ENCODE assay signal across 8 cellular contexts in genomic region chr18:21179590-21180220, GRCh38.
DNase-seq lines count a peak whose midpoint lies in the region; ATAC-seq and TF ChIP-seq lines count a peak whose summit lies in the region.

No MANE protein-coding gene starts in this region.

- ATAC-seq in GM19043 (IDR thresholded peaks at IDR 0.05; ENCODE audit: low read depth, unreplicated experiment) = peak; percentile 71
- ATAC-seq in activated CD8-positive, alpha-beta memory T cell treated with anti-CD3 and anti-CD28 coated beads, Interleukin-2, amount 10 ng/mL, durations not matched to agents 7 days and 5 days = peak; percentile 78
- no peak for ATAC-seq in omental fat pad (ENCODE audit: low FRiP score)

- peaks cover 3 to 17% (median 14%) of the 10 kb centered on the region in 3 donors for H3K4me1 Mint-ChIP-seq in CD8-positive, alpha-beta memory T cell
- peaks cover 14% of the 10 kb centered on the region for H3K4me1 Mint-ChIP-seq in activated CD8-positive, alpha-beta memory T cell treated with anti-CD3 and anti-CD28 coated beads, Interleukin-2, amount 10 ng/mL, durations not matched to agents 7 days and 5 days

- no peaks in the 10 kb centered on the region for H3K4me1 ChIP-seq in CD8-positive, alpha-beta memory T cell (ENCODE audit: insufficient read depth, low read length)

- H3K36me3 ChIP-seq in CD8-positive, alpha-beta memory T cell (ENCODE audit: insufficient read depth, low read length) = no peaks in the 10 kb centered on the region

- no peak overlapping the region for H3K4me3 Mint-ChIP-seq in CD8-positive, alpha-beta memory T cell
- H3K4me3 Mint-ChIP-seq in activated CD8-positive, alpha-beta memory T cell treated with anti-CD3 and anti-CD28 coated beads, Interleukin-2, amount 10 ng/mL, durations not matched to agents 7 days and 5 days = no peak overlapping the region

- H3K36me3 Mint-ChIP-seq in CD8-positive, alpha-beta memory T cell = no peaks in the 10 kb centered on the region
- H3K36me3 Mint-ChIP-seq in activated CD8-positive, alpha-beta memory T cell treated with anti-CD3 and anti-CD28 coated beads, Interleukin-2, amount 10 ng/mL, durations not matched to agents 7 days and 5 days = no peaks in the 10 kb centered on the region

- POLR2A ChIA-PET in CD8-positive, alpha-beta memory T cell (lab: Charles Lee) = no interaction called here

- H3K9me3 ChIP-seq in CD8-positive, alpha-beta memory T cell (ENCODE audit: low read length) = no peaks in the 10 kb centered on the region

- peak in 4 of 5 donors; percentile 13 to 64 (median 27) for DNase-seq in CD8-positive, alpha-beta memory T cell
- peak; percentile 49 for DNase-seq in HPDE6-E6E7 (ENCODE audit: extremely low spot score)
- peak; percentile 36 to 71 for DNase-seq in NOMO-1 (lab: John Stamatoyannopoulos, UW; ENCODE audit: unreplicated experiment in 2 of 2)
- DNase-seq in activated CD8-positive, alpha-beta memory T cell treated with anti-CD3 and anti-CD28 coated beads, Interleukin-2, amount 10 ng/mL, durations not matched to agents 7 days and 5 days = peak; percentile 65
- DNase-seq in fibroblast of the aortic adventitia (ENCODE audit: low read depth) = peak; percentile 84
- DNase-seq in omental fat pad (ENCODE audit: low spot score) = peak; percentile 25
- DNase-seq in NK-92 treated with Interleukin-12 subunit alpha and Interleukin-12 subunit beta, amount 100 ng/mL, for 24 hours (lab: John Stamatoyannopoulos, UW) = no peak

- H3K27ac ChIP-seq in CD8-positive, alpha-beta memory T cell (ENCODE audit: low read depth, low read length) = no peak overlapping the region

- peak overlapping the region in 1 of 8 donors; percentile 90 for H3K27ac Mint-ChIP-seq in CD8-positive, alpha-beta memory T cell
- no peak overlapping the region for H3K27ac Mint-ChIP-seq in activated CD8-positive, alpha-beta memory T cell treated with anti-CD3 and anti-CD28 coated beads, Interleukin-2, amount 10 ng/mL, durations not matched to agents 7 days and 5 days

- H3K27me3 Mint-ChIP-seq in CD8-positive, alpha-beta memory T cell = peaks cover 0 to 3% of the 10 kb centered on the region in 2 donors
- no peaks in the 10 kb centered on the region for H3K27me3 Mint-ChIP-seq in activated CD8-positive, alpha-beta memory T cell treated with anti-CD3 and anti-CD28 coated beads, Interleukin-2, amount 10 ng/mL, durations not matched to agents 7 days and 5 days

- TF ChIP-seq CTCF in fibroblast of the aortic adventitia (IDR thresholded peaks at IDR 0.05; ENCODE audit: insufficient read depth, low read length) (peak; percentile 81), omental fat pad (IDR thresholded peaks at IDR 0.05) (peak in 1 of 3 donors; percentile 64)

- no peaks in the 10 kb centered on the region for H3K9me3 Mint-ChIP-seq in CD8-positive, alpha-beta memory T cell
- H3K9me3 Mint-ChIP-seq in activated CD8-positive, alpha-beta memory T cell treated with anti-CD3 and anti-CD28 coated beads, Interleukin-2, amount 10 ng/mL, durations not matched to agents 7 days and 5 days (ENCODE audit: low read depth) = no peaks in the 10 kb centered on the region

- CTCF ChIA-PET in CD8-positive, alpha-beta memory T cell (lab: Charles Lee) = interaction anchor here (1.0 to 1.7 kb wide), 3 partner anchors 8 to 199 kb away, joined by 3 to 9 read pairs (median 5); no protein-coding TSS in a partner anchor
- CTCF ChIA-PET in activated CD8-positive, alpha-beta memory T cell treated with anti-CD3 and anti-CD28 coated beads, Interleukin-2, amount 10 ng/mL, durations not matched to agents 7 days and 5 days (lab: Charles Lee) = interaction anchor here (0.8 to 1.1 kb wide), 5 partner anchors 10 to 137 kb away, joined by 3 to 9 read pairs (median 3); partner anchors contain the start of gene ROCK1

- no peaks in the 10 kb centered on the region for H3K27me3 ChIP-seq in CD8-positive, alpha-beta memory T cell (ENCODE audit: insufficient read depth, low read length, poor library complexity, severe bottlenecking)

- no peak overlapping the region for H3K4me3 ChIP-seq in CD8-positive, alpha-beta memory T cell (ENCODE audit: low read length)
- H3K4me3 ChIP-seq in fibroblast of the aortic adventitia (ENCODE audit: low read depth, low read length) = no peak overlapping the region
